Comparison of ENCODE assay signal across 9 cellular contexts in the genomic region with DNA sequence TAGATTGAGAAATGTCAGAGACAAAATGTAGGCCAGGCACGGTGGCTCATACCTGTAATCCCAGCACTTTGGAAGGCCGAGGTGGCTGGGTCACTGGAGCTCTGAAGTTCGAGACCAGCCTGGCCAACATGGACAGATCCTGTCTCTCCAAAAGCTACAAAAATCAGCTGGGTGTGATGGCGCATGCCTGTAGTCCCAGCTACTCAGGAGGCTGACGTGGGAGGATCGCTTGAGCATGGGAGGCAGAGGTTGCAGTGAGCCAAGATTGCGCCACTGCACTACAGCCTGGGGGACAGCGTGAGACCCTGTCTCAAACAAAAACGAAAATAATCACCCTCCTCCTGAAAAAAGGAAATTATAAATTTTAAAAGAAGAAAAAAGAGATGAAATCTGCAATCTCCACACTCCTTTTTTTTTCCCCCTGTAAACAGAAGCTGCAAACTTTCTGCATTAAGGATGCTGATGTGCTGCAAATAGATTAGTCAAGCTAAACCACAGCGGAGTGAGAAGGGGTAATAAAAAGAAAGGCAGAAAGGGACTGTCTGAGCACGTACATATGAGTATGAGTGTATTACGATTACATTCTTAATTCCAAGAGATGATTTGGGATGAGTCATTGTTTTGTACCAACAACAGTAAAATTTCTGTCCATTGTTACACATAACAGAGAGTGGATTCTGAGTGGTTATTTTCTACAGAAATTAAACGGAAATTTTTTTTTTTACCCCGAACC.
DNase-seq lines count a peak whose midpoint lies in the region; ATAC-seq lines count a peak whose summit lies in the region.
"Had no signal": no experiment of that assay in that cellular context is flagged by ENCODE, and none has a peak within 500 bp of the region (broad histone marks: within the 10 kb centered on the region; RNA-seq: fewer than 3 reads in every experiment).

No MANE protein-coding gene starts in this region.

- peak; percentile 98 for DNase-seq in HCEC 1CT
- peak; percentile 79 for DNase-seq in SK-N-MC (ENCODE audit: low read depth, low spot score)
- peak; percentile 34 for DNase-seq in epidermal melanocyte (ENCODE audit: insufficient read length, low spot score)
- peak in 1 of 2 donors; percentile 56 for DNase-seq in stimulated activated effector memory CD8-positive, alpha-beta T cell treated with anti-CD3 and anti-CD28 coated beads, Interleukin-12 subunit alpha, Interleukin-12 subunit beta, amount 100 ng/mL, for 72 hours (ENCODE audit: low spot score in 2 of 2)
- no peak for DNase-seq in NCI-H2081 (lab: John Stamatoyannopoulos, UW)
- DNase-seq: activated B cell treated with CpG ODN at 0.5 μM for 24 hours, NCI-H1694 had no signal

- H3K9me3 Mint-ChIP-seq in stimulated activated effector memory CD8-positive, alpha-beta T cell treated with anti-CD3 and anti-CD28 coated beads, Interleukin-12 subunit alpha, Interleukin-12 subunit beta, amount 100 ng/mL, for 72 hours: no peaks in the 10 kb centered on the region
- H3K9me3 Mint-ChIP-seq: activated B cell treated with CpG ODN at 0.5 μM for 24 hours had no signal

- H3K4me3 ChIP-seq in SK-N-MC: peak overlapping the region; percentile 62

- peaks cover 39% of the 10 kb centered on the region for H3K4me1 Mint-ChIP-seq in stimulated activated effector memory CD8-positive, alpha-beta T cell treated with anti-CD3 and anti-CD28 coated beads, Interleukin-12 subunit alpha, Interleukin-12 subunit beta, amount 100 ng/mL, for 72 hours

- peak; percentile 98 for ATAC-seq in stimulated activated effector memory CD8-positive, alpha-beta T cell treated with anti-CD3 and anti-CD28 coated beads, Interleukin-12 subunit alpha, Interleukin-12 subunit beta, amount 100 ng/mL, for 72 hours
- ATAC-seq in HG03565 (IDR thresholded peaks at IDR 0.05; ENCODE audit: unreplicated experiment) (no peak), GM21825 (IDR thresholded peaks at IDR 0.05; ENCODE audit: unreplicated experiment) (no peak)

- H3K27ac Mint-ChIP-seq in stimulated activated effector memory CD8-positive, alpha-beta T cell treated with anti-CD3 and anti-CD28 coated beads, Interleukin-12 subunit alpha, Interleukin-12 subunit beta, amount 100 ng/mL, for 72 hours: peak overlapping the region; percentile 47
- H3K27ac Mint-ChIP-seq: activated B cell treated with CpG ODN at 0.5 μM for 24 hours had no signal

- peak overlapping the region; percentile 45 for H3K4me3 Mint-ChIP-seq in stimulated activated effector memory CD8-positive, alpha-beta T cell treated with anti-CD3 and anti-CD28 coated beads, Interleukin-12 subunit alpha, Interleukin-12 subunit beta, amount 100 ng/mL, for 72 hours
- H3K4me3 Mint-ChIP-seq: activated B cell treated with CpG ODN at 0.5 μM for 24 hours had no signal

- H3K27ac ChIP-seq in SK-N-MC: peak overlapping the region; percentile 88

- H3K9me3 ChIP-seq in SK-N-MC (ENCODE audit: low read depth, low read length): no peaks in the 10 kb centered on the region

- H3K9ac ChIP-seq in SK-N-MC (ENCODE audit: insufficient read length): peak overlapping the region; percentile 41

- H3K36me3 ChIP-seq in SK-N-MC (ENCODE audit: insufficient read depth, low read length): no peaks in the 10 kb centered on the region

- H3K36me3 Mint-ChIP-seq in stimulated activated effector memory CD8-positive, alpha-beta T cell treated with anti-CD3 and anti-CD28 coated beads, Interleukin-12 subunit alpha, Interleukin-12 subunit beta, amount 100 ng/mL, for 72 hours: peaks cover 15% of the 10 kb centered on the region

Comparison
In these comparisons a context has a peak if more than half of its experiments do, and no peak if none do; other contexts are left out.
1. DNase-seq: peak in HCEC 1CT (single experiment), SK-N-MC (single experiment) and epidermal melanocyte (single experiment); none in NCI-H2081 (0 of 2).